8 cellular contexts compared by ENCODE assay signal in the genomic region with DNA sequence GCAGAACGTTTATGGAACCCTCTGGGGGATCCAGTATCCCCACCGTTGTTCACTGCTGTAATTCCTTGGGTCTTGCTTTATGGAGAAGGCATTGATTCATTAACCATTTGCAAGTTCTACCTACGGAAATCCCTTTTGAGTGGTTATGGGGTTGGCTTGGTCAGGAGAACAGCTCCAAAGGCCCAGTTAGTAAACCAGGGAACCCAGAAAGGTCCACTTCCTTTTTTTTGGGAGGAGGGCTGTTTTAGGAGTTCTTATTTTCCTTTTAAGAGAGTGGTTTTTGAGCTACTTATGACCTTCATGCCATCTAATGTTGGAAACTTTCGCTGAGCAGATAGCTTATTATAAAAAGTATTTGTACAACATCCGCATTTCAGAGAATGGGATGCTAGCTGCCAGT. TPM values are rescaled to one million over a fixed set of nuclear protein-coding genes. Genes with fewer than 3 reads are reported as not detected.
A peak's percentile ranks its signal among the peaks of the same experiment; 100 is the strongest.
DNase-seq lines count a peak whose midpoint lies in the region; ATAC-seq and TF ChIP-seq lines count a peak whose summit lies in the region.

No MANE protein-coding gene starts in this region.

- peak overlapping the region; percentile 100 for H3K4me2 ChIP-seq in SK-N-SH

- peaks cover 5% of the 10 kb centered on the region for H3F3A ChIP-seq in SK-N-SH (replicated peaks; ENCODE audit: insufficient read depth)

- H2AFZ ChIP-seq in SK-N-SH (ENCODE audit: low read depth): peak overlapping the region; percentile 91; the same call in 1 of the 2 replicates

- no peaks in the 10 kb centered on the region for H3K9me3 Mint-ChIP-seq in activated CD4-positive, alpha-beta memory T cell treated with anti-CD3 and anti-CD28 coated beads, Interleukin-2, amount 10 ng/mL, durations not matched to agents 7 days and 5 days

- no peaks in the 10 kb centered on the region for H3K27me3 Mint-ChIP-seq in activated CD4-positive, alpha-beta memory T cell treated with anti-CD3 and anti-CD28 coated beads, Interleukin-2, amount 10 ng/mL, durations not matched to agents 7 days and 5 days

- no peaks in the 10 kb centered on the region for H3K9me3 ChIP-seq in SK-N-SH
- H3K9me3 ChIP-seq in iPS-20b (ENCODE audit: insufficient read depth, low read depth, low read length): no peaks in the 10 kb centered on the region
- no peaks in the 10 kb centered on the region for H3K9me3 ChIP-seq in stomach

- no peak for TF ChIP-seq RAD21 in SK-N-SH (IDR thresholded peaks at IDR 0.05; ENCODE audit: low read length)

- no peak for TF ChIP-seq POLR2A in stomach (IDR thresholded peaks at IDR 0.05)

- H3K27me3 ChIP-seq in SK-N-SH (ENCODE audit: insufficient read depth) (no peaks in the 10 kb centered on the region), iPS-20b (ENCODE audit: insufficient read depth, low read length) (no peaks in the 10 kb centered on the region), stomach (no peaks in the 10 kb centered on the region)

- POLR2A ChIA-PET in SK-N-SH (lab: Yijun Ruan, JAX): interaction anchor here (0.6 to 3.1 kb wide), 11 partner anchors 9 to 104 kb away, joined by 3 to 21 read pairs (median 4); a partner anchor contains a TSS
- POLR2A ChIA-PET in activated CD4-positive, alpha-beta memory T cell treated with anti-CD3 and anti-CD28 coated beads, Interleukin-2, amount 10 ng/mL, durations not matched to agents 7 days and 5 days (lab: Charles Lee): interaction anchor here (0.8 to 3.0 kb wide), 10 partner anchors 12 to 402 kb away, joined by 3 to 10 read pairs (median 4); a partner anchor contains a TSS

- intact Hi-C loops in stomach (cut with DNase I; ENCODE audit: low total_unique reads): no loop called here

- H3K9ac ChIP-seq in SK-N-SH (no peak overlapping the region), iPS-20b (ENCODE audit: low read depth, low read length) (peak overlapping the region; percentile 79)

- ATAC-seq in SK-N-SH treated with all-trans-retinoic acid at 6 μM for 48 hours: no peak
- ATAC-seq in HG03439 (IDR thresholded peaks at IDR 0.05; ENCODE audit: unreplicated experiment): no peak

- CTCF ChIA-PET in SK-N-SH (lab: Yijun Ruan, JAX): interaction anchor here (1.1 to 2.9 kb wide), 7 partner anchors 9 to 104 kb away, joined by 3 to 13 read pairs (median 5); no protein-coding TSS in a partner anchor
- CTCF ChIA-PET in activated CD4-positive, alpha-beta memory T cell treated with anti-CD3 and anti-CD28 coated beads, Interleukin-2, amount 10 ng/mL, durations not matched to agents 7 days and 5 days (lab: Charles Lee): interaction anchor here (2.3 kb wide), 1 partner anchor 104 kb away, joined by 11 read pairs; no protein-coding TSS in a partner anchor

- peaks cover 27% of the 10 kb centered on the region for H3K4me1 Mint-ChIP-seq in activated CD4-positive, alpha-beta memory T cell treated with anti-CD3 and anti-CD28 coated beads, Interleukin-2, amount 10 ng/mL, durations not matched to agents 7 days and 5 days

- peaks cover 52% of the 10 kb centered on the region for H3K79me2 ChIP-seq in SK-N-SH (ENCODE audit: insufficient read depth)

- peaks cover 3% of the 10 kb centered on the region for H4K20me1 ChIP-seq in SK-N-SH (ENCODE audit: insufficient read depth)

- H3K4me3 Mint-ChIP-seq in activated CD4-positive, alpha-beta memory T cell treated with anti-CD3 and anti-CD28 coated beads, Interleukin-2, amount 10 ng/mL, durations not matched to agents 7 days and 5 days: peak overlapping the region; percentile 86

- no peaks in the 10 kb centered on the region for H3K9me2 ChIP-seq in SK-N-SH

- peaks cover 4% of the 10 kb centered on the region for H3K36me3 Mint-ChIP-seq in activated CD4-positive, alpha-beta memory T cell treated with anti-CD3 and anti-CD28 coated beads, Interleukin-2, amount 10 ng/mL, durations not matched to agents 7 days and 5 days (ENCODE audit: low read depth)

- TF ChIP-seq CTCF in SK-N-SH (IDR thresholded peaks at IDR 0.05): no peak
- no peak for TF ChIP-seq CTCF in stomach (IDR thresholded peaks at IDR 0.05)

- TF ChIP-seq EP300 in SK-N-SH (IDR thresholded peaks at IDR 0.05; ENCODE audit: borderline replicate concordance in 1 of 2, low read depth in 1 of 2, low read length in 1 of 2) (no peak), stomach (IDR thresholded peaks at IDR 0.05) (no peak)

- H3K4me3 ChIP-seq in SK-N-SH (ENCODE audit: low read depth in 2 of 2, low read length in 1 of 2) (peak overlapping the region; percentile 74 to 93; a peak in 3 of 4 replicates), iPS-20b (ENCODE audit: low read length) (peak overlapping the region; percentile 87), stomach (peak overlapping the region; percentile 79 to 98 (median 94))

- H3K4me1 ChIP-seq in SK-N-SH (ENCODE audit: control insufficient read depth in 1 of 2, insufficient read depth in 2 of 2, low read depth in 1 of 2, low read length in 1 of 2) (peaks cover 5 to 10% of the 10 kb centered on the region in 2 experiments; a peak in 2 of 4 replicates), iPS-20b (ENCODE audit: insufficient read depth, low read length) (peaks cover 6% of the 10 kb centered on the region; the same call in 1 of the 2 replicates), stomach (peaks cover 15 to 60% (median 45%) of the 10 kb centered on the region in 4 donors)

- H3K36me3 ChIP-seq in SK-N-SH (replicated peaks in 1 of 2; ENCODE audit: control insufficient read depth in 1 of 2, insufficient read depth in 2 of 2, low read length in 1 of 2): no peaks in the 10 kb centered on the region
- no peaks in the 10 kb centered on the region for H3K36me3 ChIP-seq in iPS-20b (ENCODE audit: insufficient read depth, low read depth, low read length)
- H3K36me3 ChIP-seq in stomach: no peaks in the 10 kb centered on the region

- DNase-seq in SK-N-SH: no peak
- DNase-seq in activated CD4-positive, alpha-beta memory T cell treated with anti-CD3 and anti-CD28 coated beads, Interleukin-2, amount 10 ng/mL, durations not matched to agents 7 days and 5 days: no peak
- DNase-seq in stomach: no peak
- DNase-seq in NCI-H146 (lab: John Stamatoyannopoulos, UW): no peak
- no peak for DNase-seq in NCI-H1436 treated with DMSO at 0.1 percent for 48 hours (lab: John Stamatoyannopoulos, UW)

- H3K27ac ChIP-seq in SK-N-SH (ENCODE audit: low read depth in 2 of 2, low read length in 1 of 2) (no peak overlapping the region), iPS-20b (ENCODE audit: low read length) (no peak overlapping the region), stomach (peak overlapping the region; percentile 37 to 96 (median 93))

- H3K27ac Mint-ChIP-seq in activated CD4-positive, alpha-beta memory T cell treated with anti-CD3 and anti-CD28 coated beads, Interleukin-2, amount 10 ng/mL, durations not matched to agents 7 days and 5 days: no peak overlapping the region

- 85% methylated on average over 5 of the region's 5 CpGs for WGBS in SK-N-SH (ENCODE audit: low lambda C conversion rate)
- 42 to 64% (median 57%) methylated on average over 5 of the region's 5 CpGs for WGBS in stomach, 5 donors

TF ChIP-seq in SK-N-SH, 30 proteins besides CTCF, POLR2A, EP300 and RAD21 (continues in another document):
- TF ChIP-seq TCF12 (IDR thresholded peaks at IDR 0.05) (no peak), RXRA (IDR thresholded peaks at IDR 0.05; ENCODE audit: borderline replicate concordance, low read depth) (no peak), GATA2 (CRISPR knock-in tag; IDR thresholded peaks at IDR 0.05) (no peak), ELF1 (IDR thresholded peaks at IDR 0.05) (no peak), POLR2AphosphoS5 (IDR thresholded peaks at IDR 0.05; ENCODE audit: low read depth, low read length) (no peak), TEAD4 (IDR thresholded peaks at IDR 0.05; ENCODE audit: borderline replicate concordance, insufficient read depth) (no peak)

TF ChIP-seq in SK-N-SH treated with all-trans-retinoic acid at 6 μM for 48 hours, 23 proteins besides CTCF, POLR2A, EP300 and RAD21 (continues in another document):
- TF ChIP-seq RARB (CRISPR knock-in tag; IDR thresholded peaks at IDR 0.05) (no peak), ZNF70 (CRISPR knock-in tag; IDR thresholded peaks at IDR 0.05) (no peak)
- TF ChIP-seq, protein P1, sequence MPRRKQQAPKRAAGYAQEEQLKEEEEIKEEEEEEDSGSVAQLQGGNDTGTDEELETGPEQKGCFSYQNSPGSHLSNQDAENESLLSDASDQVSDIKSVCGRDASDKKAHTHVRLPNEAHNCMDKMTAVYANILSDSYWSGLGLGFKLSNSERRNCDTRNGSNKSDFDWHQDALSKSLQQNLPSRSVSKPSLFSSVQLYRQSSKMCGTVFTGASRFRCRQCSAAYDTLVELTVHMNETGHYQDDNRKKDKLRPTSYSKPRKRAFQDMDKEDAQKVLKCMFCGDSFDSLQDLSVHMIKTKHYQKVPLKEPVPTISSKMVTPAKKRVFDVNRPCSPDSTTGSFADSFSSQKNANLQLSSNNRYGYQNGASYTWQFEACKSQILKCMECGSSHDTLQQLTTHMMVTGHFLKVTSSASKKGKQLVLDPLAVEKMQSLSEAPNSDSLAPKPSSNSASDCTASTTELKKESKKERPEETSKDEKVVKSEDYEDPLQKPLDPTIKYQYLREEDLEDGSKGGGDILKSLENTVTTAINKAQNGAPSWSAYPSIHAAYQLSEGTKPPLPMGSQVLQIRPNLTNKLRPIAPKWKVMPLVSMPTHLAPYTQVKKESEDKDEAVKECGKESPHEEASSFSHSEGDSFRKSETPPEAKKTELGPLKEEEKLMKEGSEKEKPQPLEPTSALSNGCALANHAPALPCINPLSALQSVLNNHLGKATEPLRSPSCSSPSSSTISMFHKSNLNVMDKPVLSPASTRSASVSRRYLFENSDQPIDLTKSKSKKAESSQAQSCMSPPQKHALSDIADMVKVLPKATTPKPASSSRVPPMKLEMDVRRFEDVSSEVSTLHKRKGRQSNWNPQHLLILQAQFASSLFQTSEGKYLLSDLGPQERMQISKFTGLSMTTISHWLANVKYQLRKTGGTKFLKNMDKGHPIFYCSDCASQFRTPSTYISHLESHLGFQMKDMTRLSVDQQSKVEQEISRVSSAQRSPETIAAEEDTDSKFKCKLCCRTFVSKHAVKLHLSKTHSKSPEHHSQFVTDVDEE (CRISPR knock-in tag; IDR thresholded peaks at IDR 0.05): no peak

RNA-seq across cellular contexts. Expression of a gene that starts 1.3 kb away (rescaled TPM):
- polyA plus RNA-seq in SK-N-SH (2012; rRNA removed): 55.8 and 68.7 TPM in 2 replicates
- polyA plus RNA-seq in SK-N-SH (2012; cell fraction: cytosol; rRNA removed): 22.1 and 32.8 TPM in 2 replicates
- polyA plus RNA-seq in SK-N-SH (2012; cell fraction: nucleus; rRNA removed): 129 and 157 TPM in 2 replicates
- 10 to 100 TPM; 34.0 to 45.3 TPM for total RNA-seq in activated CD4-positive, alpha-beta memory T cell treated with anti-CD3 and anti-CD28 coated beads, Interleukin-2, amount 10 ng/mL, durations not matched to agents 7 days and 5 days
- 100 to 1,000 TPM in 1 of 5 donors, 10 to 100 TPM in 4; 36.2 to 304 (median 78.0) TPM for total RNA-seq in stomach
- polyA plus RNA-seq in stomach: 10 to 100 TPM; 30.4 to 88.6 (median 42.0) TPM

RNA-seq across cellular contexts. Expression of a gene that starts 37.4 kb away (rescaled TPM):
- polyA plus RNA-seq in SK-N-SH (2012; rRNA removed) (68.8 and 77.6 TPM in 2 replicates), stomach (10 to 100 TPM; 43.9 to 50.4 (median 47.0) TPM)
- 29.3 and 44.2 TPM in 2 replicates for polyA plus RNA-seq in SK-N-SH (2012; cell fraction: cytosol; rRNA removed)
- polyA plus RNA-seq in SK-N-SH (2012; cell fraction: nucleus; rRNA removed): 71.0 and 91.8 TPM in 2 replicates
- 10 to 100 TPM; 47.7 to 51.7 TPM for total RNA-seq in activated CD4-positive, alpha-beta memory T cell treated with anti-CD3 and anti-CD28 coated beads, Interleukin-2, amount 10 ng/mL, durations not matched to agents 7 days and 5 days
- total RNA-seq in stomach: 10 to 100 TPM; 15.8 to 95.9 (median 25.0) TPM

Comparison
In these comparisons a context has a peak if more than half of its experiments do, and no peak if none do; other contexts are left out.
1. H3K27ac ChIP-seq: peak in stomach (5 of 5); none in SK-N-SH (0 of 2) and iPS-20b (single experiment).
2. Peak in every context shown above with its lines, with median percentiles within 50 percentile points of each other: H3K4me3 ChIP-seq.